ENCODE assay signal across 8 cellular contexts in the genomic region with DNA sequence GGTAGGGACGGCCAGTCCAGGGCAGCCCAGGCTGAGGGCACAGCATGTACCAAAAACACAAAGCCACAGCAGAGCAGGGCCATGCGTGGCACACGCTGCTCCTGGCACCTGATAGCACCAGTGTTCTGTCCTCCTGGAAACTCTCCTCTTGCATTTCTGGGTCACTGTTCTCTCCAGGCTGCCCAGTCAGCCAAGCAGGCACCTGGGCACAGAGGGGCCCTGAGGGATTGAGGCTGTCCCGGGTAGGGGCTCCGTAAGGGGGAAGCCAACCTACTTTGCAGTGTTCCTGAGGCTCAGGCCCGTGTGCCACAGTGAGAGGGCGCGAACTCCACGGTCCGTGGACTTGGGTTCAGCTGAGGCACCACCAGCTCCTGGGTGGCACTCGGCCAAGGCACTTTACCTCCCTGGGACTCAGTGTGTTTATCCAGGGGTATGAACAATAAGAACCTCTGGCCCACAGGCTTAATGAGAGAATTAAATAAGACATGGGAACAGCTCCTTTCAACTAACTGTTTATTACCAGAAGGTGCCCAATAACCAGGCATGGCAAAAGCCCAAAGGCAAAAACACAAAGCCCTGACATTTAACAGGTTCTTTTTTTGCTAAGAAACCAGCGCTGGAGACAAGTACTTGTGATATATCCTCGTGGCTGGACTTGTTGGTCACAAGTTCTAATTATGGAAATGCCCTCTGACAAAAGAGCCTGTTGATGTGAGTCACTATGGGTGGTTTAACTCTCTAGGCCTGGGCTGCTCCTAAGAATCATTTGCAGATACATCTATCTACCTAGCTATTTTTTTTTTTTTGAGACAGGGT.
DNase-seq lines count a peak whose midpoint lies in the region; ATAC-seq and TF ChIP-seq lines count a peak whose summit lies in the region.
"Not testable (repeated sequence)": the region's sequence is repeated elsewhere in the genome, so short reads cannot be mapped to it uniquely, and the experiment has no call there.

No MANE protein-coding gene starts in this region.

- peak overlapping the region in 1 of 2 experiments; percentile 45 for H3K4ac ChIP-seq in mesenchymal stem cell (ENCODE audit: low read depth in 1 of 2, low read length in 2 of 2)

- intact Hi-C loops in head of caudate nucleus (cut with DNase I) = not testable (repeated sequence)

- not testable (repeated sequence) for TF ChIP-seq CTCF in BJ (IDR thresholded peaks at IDR 0.05; ENCODE audit: insufficient read depth, low read depth, low read length); HEK293 (tag by site-specific recombination; IDR thresholded peaks at IDR 0.05)

- not testable (repeated sequence) for H3K27me3 Mint-ChIP-seq in activated T-cell treated with anti-CD3 and anti-CD28 coated beads, Interleukin-2, amount 50 U/mL, for 24 hours

- H3K27ac ChIP-seq in HEK293 (ENCODE audit: extremely low read depth, low read depth, low read length); mesenchymal stem cell (ENCODE audit: low read length, poor library complexity, severe bottlenecking): not testable (repeated sequence)
- peak overlapping the region; percentile 51 for H3K27ac ChIP-seq in cingulate gyrus (ENCODE audit: low read depth, low read length)

- H3K27ac Mint-ChIP-seq in activated T-cell treated with anti-CD3 and anti-CD28 coated beads, Interleukin-2, amount 50 U/mL, for 24 hours = peak overlapping the region; percentile 57
- peak overlapping the region; percentile 50 for H3K27ac Mint-ChIP-seq in stimulated activated effector memory CD8-positive, alpha-beta T cell treated with anti-CD3 and anti-CD28 coated beads, Interleukin-12 subunit alpha, Interleukin-12 subunit beta, amount 100 ng/mL, for 72 hours

- CTCF ChIA-PET in BJ (lab: Yijun Ruan, JAX) (interaction anchor here (0.7 to 1.3 kb wide), 2 partner anchors 19 to 212 kb away, joined by 3 read pairs; no protein-coding TSS in a partner anchor), HEK293 (lab: Yijun Ruan, JAX) (interaction anchor here (1.8 kb wide), 1 partner anchor 9 kb away, joined by 3 read pairs; no protein-coding TSS in a partner anchor)

- peak overlapping the region; percentile 49 for H2BK120ac ChIP-seq in mesenchymal stem cell (ENCODE audit: low read depth, low read length)

- not testable (repeated sequence) for H3K4me1 ChIP-seq in HEK293 (ENCODE audit: control insufficient read depth, insufficient read depth, low read length)
- H3K4me1 ChIP-seq in mesenchymal stem cell (ENCODE audit: control insufficient read depth, insufficient read depth, low read depth, low read length) = peaks cover 10% of the 10 kb centered on the region

- H3K79me1 ChIP-seq in mesenchymal stem cell (replicated peaks; ENCODE audit: low read length, poor library complexity, severe bottlenecking) = not testable (repeated sequence)

- not testable (repeated sequence) for H3K23ac ChIP-seq in mesenchymal stem cell (ENCODE audit: low read length in 2 of 2)

- H4K91ac ChIP-seq in mesenchymal stem cell (ENCODE audit: low read length) = peak overlapping the region; percentile 80

- POLR2A ChIA-PET in BJ (lab: Charles Lee) = not testable (repeated sequence)
- POLR2A ChIA-PET in HEK293 (lab: Yijun Ruan, JAX) = interaction anchor here (0.7 to 1.4 kb wide), 3 partner anchors 8 to 68 kb away, joined by 3 read pairs; partner anchors contain the start of gene GNA13

- not testable (repeated sequence) for H3K4me3 ChIP-seq in BJ (ENCODE audit: low read depth, low read length); HEK293 (ENCODE audit: low read depth, low read length); mesenchymal stem cell (ENCODE audit: insufficient read depth in 1 of 2, low read depth in 1 of 2, low read length in 2 of 2)

- WGBS in mesenchymal stem cell = 69% methylated on average over 10 of the region's 13 CpGs

- not testable (repeated sequence) for H2AK5ac ChIP-seq in mesenchymal stem cell (ENCODE audit: low read length, severe bottlenecking)

- not testable (repeated sequence) for H3K4me3 Mint-ChIP-seq in activated T-cell treated with anti-CD3 and anti-CD28 coated beads, Interleukin-2, amount 50 U/mL, for 24 hours; stimulated activated effector memory CD8-positive, alpha-beta T cell treated with anti-CD3 and anti-CD28 coated beads, Interleukin-12 subunit alpha, Interleukin-12 subunit beta, amount 100 ng/mL, for 72 hours

- H2BK12ac ChIP-seq in mesenchymal stem cell (ENCODE audit: low read length in 2 of 2) = peak overlapping the region; percentile 84 to 90

- H3K36me3 Mint-ChIP-seq in activated T-cell treated with anti-CD3 and anti-CD28 coated beads, Interleukin-2, amount 50 U/mL, for 24 hours (ENCODE audit: low read depth); stimulated activated effector memory CD8-positive, alpha-beta T cell treated with anti-CD3 and anti-CD28 coated beads, Interleukin-12 subunit alpha, Interleukin-12 subunit beta, amount 100 ng/mL, for 72 hours: not testable (repeated sequence)

- H3K9me3 Mint-ChIP-seq in activated T-cell treated with anti-CD3 and anti-CD28 coated beads, Interleukin-2, amount 50 U/mL, for 24 hours; stimulated activated effector memory CD8-positive, alpha-beta T cell treated with anti-CD3 and anti-CD28 coated beads, Interleukin-12 subunit alpha, Interleukin-12 subunit beta, amount 100 ng/mL, for 72 hours: not testable (repeated sequence)

- H3K4me2 ChIP-seq in mesenchymal stem cell (ENCODE audit: low read length, poor library complexity, severe bottlenecking) = not testable (repeated sequence)

- not testable (repeated sequence) for H3K9me3 ChIP-seq in HEK293 (ENCODE audit: control insufficient read depth, insufficient read depth, low read depth, low read length); mesenchymal stem cell (ENCODE audit: control insufficient read depth, low read length)

- ATAC-seq in stimulated activated effector memory CD8-positive, alpha-beta T cell treated with anti-CD3 and anti-CD28 coated beads, Interleukin-12 subunit alpha, Interleukin-12 subunit beta, amount 100 ng/mL, for 72 hours = not testable (repeated sequence)

- H2AFZ ChIP-seq in mesenchymal stem cell (ENCODE audit: low read depth, low read length) = not testable (repeated sequence)

- peak overlapping the region; percentile 96 for H4K8ac ChIP-seq in mesenchymal stem cell (ENCODE audit: low read length)

- peak overlapping the region in 1 of 2 experiments; percentile 53 for H3K14ac ChIP-seq in mesenchymal stem cell (ENCODE audit: low read length in 2 of 2)

- DNase-seq in BJ (ENCODE audit: low read depth) = peak; percentile 26
- DNase-seq in NOMO-1 treated with dmso at 0.1 percent for 144 hours (lab: John Stamatoyannopoulos, UW; ENCODE audit: unreplicated experiment) = peak; percentile 42
- DNase-seq in activated T-cell treated with anti-CD3 and anti-CD28 coated beads, Interleukin-2, amount 50 U/mL, for 24 hours = peak; percentile 25
- peak in 24 of 42 donors; percentile 15 to 72 (median 44) for DNase-seq in head of caudate nucleus
- peak; percentile 90 for DNase-seq in mesenchymal stem cell
- DNase-seq in stimulated activated effector memory CD8-positive, alpha-beta T cell treated with anti-CD3 and anti-CD28 coated beads, Interleukin-12 subunit alpha, Interleukin-12 subunit beta, amount 100 ng/mL, for 72 hours (ENCODE audit: low spot score in 2 of 2) = not testable (repeated sequence)

- not testable (repeated sequence) for H2BK15ac ChIP-seq in mesenchymal stem cell (ENCODE audit: low read depth, poor library complexity, severe bottlenecking)

- peaks cover 50% of the 10 kb centered on the region for H3K4me1 Mint-ChIP-seq in activated T-cell treated with anti-CD3 and anti-CD28 coated beads, Interleukin-2, amount 50 U/mL, for 24 hours (ENCODE audit: low read depth)
- peaks cover 30% of the 10 kb centered on the region for H3K4me1 Mint-ChIP-seq in stimulated activated effector memory CD8-positive, alpha-beta T cell treated with anti-CD3 and anti-CD28 coated beads, Interleukin-12 subunit alpha, Interleukin-12 subunit beta, amount 100 ng/mL, for 72 hours

- not testable (repeated sequence) for H2BK5ac ChIP-seq in mesenchymal stem cell (ENCODE audit: low read depth, low read length, poor library complexity, severe bottlenecking)

- H3K36me3 ChIP-seq in BJ (ENCODE audit: control insufficient read depth, insufficient read depth, low read length); HEK293 (ENCODE audit: control insufficient read depth in 2 of 2, insufficient read depth in 1 of 2, low read length in 2 of 2); mesenchymal stem cell (ENCODE audit: control insufficient read depth in 1 of 2, insufficient read depth in 2 of 2, low read depth in 1 of 2, low read length in 2 of 2): not testable (repeated sequence)

- H3K18ac ChIP-seq in mesenchymal stem cell (ENCODE audit: low read depth in 1 of 2, low read length in 2 of 2) = peak overlapping the region; percentile 52 to 94

- H3K27me3 ChIP-seq in BJ (ENCODE audit: control insufficient read depth, insufficient read depth, low read length); mesenchymal stem cell (ENCODE audit: control insufficient read depth in 1 of 2, insufficient read depth in 1 of 2, low read length in 2 of 2): not testable (repeated sequence)

- H3K9ac ChIP-seq in mesenchymal stem cell (ENCODE audit: low read length) = peak overlapping the region; percentile 72

TF ChIP-seq in HEK293, 187 proteins besides CTCF, POLR2A, EP300 and RAD21:
- TF ChIP-seq SCRT2 (tag by site-specific recombination; IDR thresholded peaks at IDR 0.05) = peak; percentile 90
- TF ChIP-seq ZBTB8A (tag by site-specific recombination; IDR thresholded peaks at IDR 0.05) = 0 out of 2 replicates have a peak, but pooled peaks have one; percentile 12
- TF ChIP-seq SCRT1 (tag by site-specific recombination; IDR thresholded peaks at IDR 0.05; ENCODE audit: borderline replicate concordance) = peak; percentile 78
- TF ChIP-seq GLIS1 (tag by site-specific recombination; IDR thresholded peaks at IDR 0.05) = peak; percentile 72
